In the genomic region with DNA sequence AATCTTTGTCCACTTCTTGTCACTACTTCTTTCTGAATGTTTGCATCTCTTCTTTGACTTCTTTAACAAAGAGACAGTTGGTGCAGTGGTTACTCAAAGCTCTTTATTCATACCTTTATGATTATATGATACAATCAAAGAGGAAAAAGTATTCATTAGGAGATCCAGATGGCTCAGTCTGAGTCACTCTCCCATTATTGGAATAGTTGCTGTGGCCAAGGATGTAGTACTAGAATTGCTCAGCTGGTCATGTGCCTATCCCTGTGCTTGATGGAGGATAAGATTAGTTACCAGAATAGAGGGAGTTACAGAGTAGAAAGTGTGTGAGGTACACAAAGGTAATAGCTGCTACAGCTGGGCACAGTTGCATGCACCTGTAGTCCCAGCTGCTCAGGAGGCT, we compare ENCODE assay signal across 16 cellular contexts.
"Had no signal": no experiment of that assay in that cellular context is flagged by ENCODE, and none has a peak within 500 bp of the region (broad histone marks: within the 10 kb centered on the region; RNA-seq: fewer than 3 reads in every experiment).

No MANE protein-coding gene starts in this region.

- H3K27ac ChIP-seq: hepatocyte, thoracic aorta, VCaP had no signal

- H2AFZ ChIP-seq: hepatocyte had no signal

- DNase-seq: activated CD4-positive, alpha-beta T cell treated with anti-CD3 and anti-CD28 coated beads, Interleukin-2, amount 50 U/mL, for 48 hours; activated CD8-positive, alpha-beta memory T cell treated with anti-CD3 and anti-CD28 coated beads, Interleukin-2, amount 10 ng/mL, durations not matched to agents 7 days and 5 days; activated effector memory CD4-positive, alpha-beta T cell treated with Interleukin-2 at 50 U/mL for 16 hours; activated naive CD4-positive, alpha-beta T cell treated with anti-CD3 and anti-CD28 coated beads, Interleukin-2, amount 50 U/mL, for 16 hours; activated T-cell treated with anti-CD3 and anti-CD28 coated beads, Interleukin-2, amount 50 U/mL, for 1 hour; caudate nucleus; kidney glomerular epithelial cell; mesendoderm; posterior cingulate gyrus; retina; T-helper 1 cell had no signal

- H3K27me3 Mint-ChIP-seq: activated CD8-positive, alpha-beta memory T cell treated with anti-CD3 and anti-CD28 coated beads, Interleukin-2, amount 10 ng/mL, durations not matched to agents 7 days and 5 days; natural killer cell treated with Interleukin-12 subunit alpha and Interleukin-12 subunit beta and Interleukin-15 and Interleukin-18, amount 100 ng/mL, for 72 hours had no signal

- H3K4me2 ChIP-seq: hepatocyte had no signal

- H3K36me3 Mint-ChIP-seq: natural killer cell treated with Interleukin-12 subunit alpha and Interleukin-12 subunit beta and Interleukin-15 and Interleukin-18, amount 100 ng/mL, for 72 hours had no signal

- ATAC-seq: activated CD8-positive, alpha-beta memory T cell treated with anti-CD3 and anti-CD28 coated beads, Interleukin-2, amount 10 ng/mL, durations not matched to agents 7 days and 5 days; natural killer cell treated with Interleukin-12 subunit alpha and Interleukin-12 subunit beta and Interleukin-15 and Interleukin-18, amount 100 ng/mL, for 72 hours; stimulated activated effector memory CD8-positive, alpha-beta T cell treated with anti-CD3 and anti-CD28 coated beads, Interleukin-12 subunit alpha, Interleukin-12 subunit beta, amount 100 ng/mL, for 72 hours had no signal

- H3K4me3 Mint-ChIP-seq: activated CD8-positive, alpha-beta memory T cell treated with anti-CD3 and anti-CD28 coated beads, Interleukin-2, amount 10 ng/mL, durations not matched to agents 7 days and 5 days; natural killer cell treated with Interleukin-12 subunit alpha and Interleukin-12 subunit beta and Interleukin-15 and Interleukin-18, amount 100 ng/mL, for 72 hours; stimulated activated effector memory CD8-positive, alpha-beta T cell treated with anti-CD3 and anti-CD28 coated beads, Interleukin-12 subunit alpha, Interleukin-12 subunit beta, amount 100 ng/mL, for 72 hours had no signal

- H3K27me3 ChIP-seq: hepatocyte had no signal

- H3K79me2 ChIP-seq: hepatocyte had no signal

- H3K4me3 ChIP-seq: hepatocyte, thoracic aorta had no signal

- H3K27ac Mint-ChIP-seq: activated CD8-positive, alpha-beta memory T cell treated with anti-CD3 and anti-CD28 coated beads, Interleukin-2, amount 10 ng/mL, durations not matched to agents 7 days and 5 days; stimulated activated effector memory CD8-positive, alpha-beta T cell treated with anti-CD3 and anti-CD28 coated beads, Interleukin-12 subunit alpha, Interleukin-12 subunit beta, amount 100 ng/mL, for 72 hours had no signal

- H3K9me3 Mint-ChIP-seq: natural killer cell treated with Interleukin-12 subunit alpha and Interleukin-12 subunit beta and Interleukin-15 and Interleukin-18, amount 100 ng/mL, for 72 hours; stimulated activated effector memory CD8-positive, alpha-beta T cell treated with anti-CD3 and anti-CD28 coated beads, Interleukin-12 subunit alpha, Interleukin-12 subunit beta, amount 100 ng/mL, for 72 hours had no signal

- H3K9me3 ChIP-seq: thoracic aorta had no signal
